8 cellular contexts compared by ENCODE assay signal in genomic region chr17:2711608-2712299, GRCh38. TPM values are rescaled to one million over a fixed set of nuclear protein-coding genes. Genes with fewer than 3 reads are reported as not detected.
DNase-seq lines count a peak whose midpoint lies in the region; ATAC-seq, FAIRE-seq and TF ChIP-seq lines count a peak whose summit lies in the region.

CLUH (minus strand) TSS chr17:2711764; CDS start chr17:2711661, 103 bp downstream.

- H3K4me2 ChIP-seq in OCI-LY7 (ENCODE audit: low read length) = peak within 1 kb of the TSS; percentile 100

- intact Hi-C loops in OCI-LY7 (cut with micrococcal nuclease; ENCODE audit: unreplicated experiment) = loop anchor here (1.0 to 5.0 kb wide), 3 partner anchors 199 to 310 kb away; partner anchors contain the start of genes METTL16 and MNT

- H3K79me2 ChIP-seq in OCI-LY7 (ENCODE audit: insufficient read depth, low read depth, low read length) = peaks cover 63% of the 10 kb centered on the region

- CTCF ChIA-PET in OCI-LY7 (lab: Charles Lee; ENCODE audit: unreplicated experiment) = no interaction called here

- BruUV-seq in OCI-LY7 (replicated peaks; lab: Mats Ljungman, UMichigan) = no TSS peak

- POLR2A ChIA-PET in OCI-LY7 (lab: Charles Lee) = no interaction called here

- DNase-seq in D721Med (ENCODE audit: insufficient read length, low spot score) (peak; percentile 98), OCI-LY7 (ENCODE audit: low spot score) (peak; percentile 94), activated T-cell treated with anti-CD3 and anti-CD28 coated beads for 1 hour (ENCODE audit: low read depth) (peak; percentile 94), epidermal melanocyte (ENCODE audit: insufficient read length, low spot score) (peak; percentile 99)
- DNase-seq in stimulated activated CD8-positive, alpha-beta memory T cell treated with anti-CD3 and anti-CD28 coated beads, Interleukin-2, amount 100 ng/mL, for 48 hours (ENCODE audit: low read depth in 2 of 2) = peak; percentile 95 to 96

- H3K4me3 ChIP-seq in HUES6 (ENCODE audit: low read depth, low read length) = peak within 1 kb of the TSS; percentile 62
- H3K4me3 ChIP-seq in OCI-LY7 (ENCODE audit: low read depth, low read length, poor library complexity, severe bottlenecking) = peak within 1 kb of the TSS; percentile 100
- peak within 1 kb of the TSS; percentile 61 for H3K4me3 ChIP-seq in mononuclear cell (ENCODE audit: low read length)

- H3K36me3 ChIP-seq in HUES6 (ENCODE audit: control insufficient read depth, insufficient read depth, low read length) = no peaks in the 10 kb centered on the region
- peaks cover 25% of the 10 kb centered on the region for H3K36me3 ChIP-seq in OCI-LY7 (ENCODE audit: insufficient read depth, low read length)

- TF ChIP-seq CTCF in D721Med (IDR thresholded peaks at IDR 0.05; ENCODE audit: insufficient read depth, missing control alignments) (no peak), OCI-LY7 (conservative IDR thresholded peaks at IDR 0.05; ENCODE audit: low read length) (no peak)

- FAIRE-seq in D721Med (lab: Jason Lieb, UNC) = no peak

- H3K27me3 ChIP-seq in HUES6 (ENCODE audit: control insufficient read depth, insufficient read depth, low read length) (peaks cover 10% of the 10 kb centered on the region; the same call in 1 of the 2 replicates), mononuclear cell (ENCODE audit: insufficient read depth, low read length) (no peaks in the 10 kb centered on the region)

- H3K4me1 ChIP-seq in HUES6 (ENCODE audit: control insufficient read depth, insufficient read depth, low read length) = peaks cover 44% of the 10 kb centered on the region
- peaks cover 35% of the 10 kb centered on the region for H3K4me1 ChIP-seq in OCI-LY7 (ENCODE audit: insufficient read depth, low read length, poor library complexity, severe bottlenecking)
- H3K4me1 ChIP-seq in mononuclear cell (ENCODE audit: insufficient read depth, low read length) = peaks cover 35% of the 10 kb centered on the region

- H3K9me3 ChIP-seq in HUES6 (ENCODE audit: control insufficient read depth, insufficient read depth, low read depth, low read length) = no peaks in the 10 kb centered on the region
- no peaks in the 10 kb centered on the region for H3K9me3 ChIP-seq in OCI-LY7 (ENCODE audit: low read length)
- no peaks in the 10 kb centered on the region for H3K9me3 ChIP-seq in mononuclear cell (ENCODE audit: low read depth, low read length)

- H3K9ac ChIP-seq in HUES6 (ENCODE audit: low read length) = peak within 1 kb of the TSS; percentile 62

- H4K20me1 ChIP-seq in OCI-LY7 (ENCODE audit: insufficient read depth, low read length) = peaks cover 6% of the 10 kb centered on the region

- peak within 1 kb of the TSS; percentile 78 for H2AFZ ChIP-seq in OCI-LY7 (ENCODE audit: low read length)

- H3K9me2 ChIP-seq in OCI-LY7 (ENCODE audit: insufficient read depth, low read length) = no peaks in the 10 kb centered on the region

- H3K27ac ChIP-seq in HUES6 (ENCODE audit: low read depth, low read length) (no peak within 1 kb of the TSS), OCI-LY7 (ENCODE audit: low read depth, low read length, poor library complexity, severe bottlenecking) (peak within 1 kb of the TSS; percentile 65)

- ATAC-seq in GM21423 (IDR thresholded peaks at IDR 0.05; ENCODE audit: unreplicated experiment) = peak; percentile 71

RNA-seq across cellular contexts. Expression of gene CLUH, which starts in this region (rescaled TPM):
- 85.2 and 96.3 TPM in 2 replicates for total RNA-seq in OCI-LY7 (2014; rRNA removed; shearing (Covaris generic))
- total RNA-seq in OCI-LY7 (2022) (122 and 132 TPM in 2 replicates), mononuclear cell (27.8 TPM)
